ENCODE assay signal across 9 cellular contexts in genomic region chr6:73452107-73452461, GRCh38. TPM values are rescaled to one million over a fixed set of nuclear protein-coding genes. Genes with fewer than 3 reads are reported as not detected.
DNase-seq lines count a peak whose midpoint lies in the region; ATAC-seq and TF ChIP-seq lines count a peak whose summit lies in the region.
"Had no signal": no experiment of that assay in that cellular context is flagged by ENCODE, and none has a peak within 500 bp of the region (broad histone marks: within the 10 kb centered on the region; RNA-seq: fewer than 3 reads in every experiment).

TSS of gene CGAS (minus strand) at chr6:73452297. CDS start at chr6:73452181, 116 bp downstream.

- no peak for TF ChIP-seq CTCF in CD4-positive, alpha-beta T cell (IDR thresholded peaks at IDR 0.05)

- CTCF ChIA-PET in CD4-positive, alpha-beta T cell (lab: Charles Lee) = interaction anchor here (2.6 kb wide), 1 partner anchor 9 kb away, joined by 15 read pairs; the partner anchor contains the start of gene MTO1

- POLR2A ChIA-PET in CD4-positive, alpha-beta T cell (lab: Charles Lee) = interaction anchor here (1.1 to 3.7 kb wide), 7 partner anchors 10 to 1832 kb away, joined by 3 to 103 read pairs (median 12); partner anchors contain the start of genes DDX43, EEF1A1, MTO1 and SLC17A5

- peak within 1 kb of the TSS; percentile 92 for H3K4me3 Mint-ChIP-seq in CD4-positive, alpha-beta T cell

- no peaks in the 10 kb centered on the region for H3K9me3 Mint-ChIP-seq in CD4-positive, alpha-beta T cell

- peak; percentile 82 for ATAC-seq in CD4-positive, alpha-beta T cell (ENCODE audit: poor library complexity)
- ATAC-seq in GM19397 (IDR thresholded peaks at IDR 0.05; ENCODE audit: unreplicated experiment) = peak; percentile 74
- peak; percentile 54 for ATAC-seq in HG03571 (IDR thresholded peaks at IDR 0.05; ENCODE audit: unreplicated experiment)

- no peaks in the 10 kb centered on the region for H3K9me3 ChIP-seq in CD4-positive, alpha-beta T cell (ENCODE audit: control insufficient read depth, low read length)

- H3K27ac ChIP-seq in CD4-positive, alpha-beta T cell (ENCODE audit: low read depth, low read length) = peak within 1 kb of the TSS; percentile 69
- H3K27ac ChIP-seq: SK-N-MC had no signal

- H3K4me1 Mint-ChIP-seq in CD4-positive, alpha-beta T cell (ENCODE audit: low read depth) = peaks cover 32% of the 10 kb centered on the region

- peak within 1 kb of the TSS; percentile 86 for H3K27ac Mint-ChIP-seq in CD4-positive, alpha-beta T cell

- DNase-seq in CD4-positive, alpha-beta T cell = peak; percentile 51 to 73 (median 60)
- DNase-seq in UCSD-AML1 (lab: John Stamatoyannopoulos, UW; ENCODE audit: unreplicated experiment) = peak; percentile 85
- DNase-seq in brain pericyte (ENCODE audit: low read depth, low spot score) = peak; percentile 17
- peak; percentile 58 for DNase-seq in iPS-NIHi7 (ENCODE audit: extremely low spot score)
- peak; percentile 70 to 72 for DNase-seq in stimulated activated CD4-positive, alpha-beta T cell treated with anti-CD3 and anti-CD28 coated beads, Interleukin-15, amount 100 ng/mL, for 48 hours (ENCODE audit: low read depth in 2 of 2)
- no peak for DNase-seq in NCI-H1694 treated with DMSO at 0.1 percent for 48 hours (lab: John Stamatoyannopoulos, UW)

- H3K27me3 Mint-ChIP-seq in CD4-positive, alpha-beta T cell = no peaks in the 10 kb centered on the region

- H3K36me3 Mint-ChIP-seq in CD4-positive, alpha-beta T cell (ENCODE audit: low read depth) = peaks cover 14% of the 10 kb centered on the region

- no peaks in the 10 kb centered on the region for H3K27me3 ChIP-seq in CD4-positive, alpha-beta T cell (ENCODE audit: control insufficient read depth, insufficient read depth, low read length)

- intact Hi-C loops in CD4-positive, alpha-beta T cell (cut with DNase I, micrococcal nuclease) = no loop called here

RNA-seq across cellular contexts. Expression of gene CGAS, which starts in this region (rescaled TPM):
- 10 to 100 TPM; 11.0 to 11.9 TPM for total RNA-seq in CD4-positive, alpha-beta T cell
